In genomic region chr11:40227730-40228129, GRCh38 we compare ENCODE assay signal across 11 cellular contexts.
DNase-seq lines count a peak whose midpoint lies in the region; ATAC-seq and TF ChIP-seq lines count a peak whose summit lies in the region.
"Had no signal": no experiment of that assay in that cellular context is flagged by ENCODE, and none has a peak within 500 bp of the region (broad histone marks: within the 10 kb centered on the region; RNA-seq: fewer than 3 reads in every experiment).

No MANE protein-coding gene starts in this region.

- H3K4me1 Mint-ChIP-seq in stimulated activated memory B cell treated with anti-CD40 and anti-IgM and Interleukin-4, amounts not matched to agents 10 μg/mL and 1 μg/mL and 100 μg/mL, for 72 hours = no peaks in the 10 kb centered on the region
- H3K4me1 Mint-ChIP-seq: activated CD4-positive, alpha-beta memory T cell treated with anti-CD3 and anti-CD28 coated beads, Interleukin-2, amount 10 ng/mL, durations not matched to agents 7 days and 5 days had no signal

- no peak overlapping the region for H3K27ac Mint-ChIP-seq in stimulated activated memory B cell treated with anti-CD40 and anti-IgM and Interleukin-4, amounts not matched to agents 10 μg/mL and 1 μg/mL and 100 μg/mL, for 72 hours
- H3K27ac Mint-ChIP-seq: activated CD4-positive, alpha-beta memory T cell treated with anti-CD3 and anti-CD28 coated beads, Interleukin-2, amount 10 ng/mL, durations not matched to agents 7 days and 5 days had no signal

- CTCF ChIA-PET in GM10248 (lab: Yijun Ruan, JAX) = interaction anchor here (1.0 kb wide), 1 partner anchor 16 kb away, joined by 3 read pairs; no protein-coding TSS in a partner anchor

- H3K27me3 Mint-ChIP-seq in stimulated activated memory B cell treated with anti-CD40 and anti-IgM and Interleukin-4, amounts not matched to agents 10 μg/mL and 1 μg/mL and 100 μg/mL, for 72 hours = no peaks in the 10 kb centered on the region
- H3K27me3 Mint-ChIP-seq: activated CD4-positive, alpha-beta memory T cell treated with anti-CD3 and anti-CD28 coated beads, Interleukin-2, amount 10 ng/mL, durations not matched to agents 7 days and 5 days had no signal

- no peaks in the 10 kb centered on the region for H3K36me3 Mint-ChIP-seq in stimulated activated memory B cell treated with anti-CD40 and anti-IgM and Interleukin-4, amounts not matched to agents 10 μg/mL and 1 μg/mL and 100 μg/mL, for 72 hours

- POLR2A ChIA-PET in GM10248 (lab: Yijun Ruan, JAX) = no interaction called here

- peak; percentile 98 for ATAC-seq in GM18498 (IDR thresholded peaks at IDR 0.05; ENCODE audit: unreplicated experiment)
- peak; percentile 95 for ATAC-seq in GM19372 (IDR thresholded peaks at IDR 0.05; ENCODE audit: low read depth, unreplicated experiment)
- peak; percentile 91 for ATAC-seq in HG02759 (IDR thresholded peaks at IDR 0.05; ENCODE audit: unreplicated experiment)
- peak; percentile 80 for ATAC-seq in HG03442 (IDR thresholded peaks at IDR 0.05; ENCODE audit: unreplicated experiment)
- no peak for ATAC-seq in omental fat pad (ENCODE audit: low FRiP score)
- ATAC-seq in stimulated activated memory B cell treated with anti-CD40 and anti-IgM and Interleukin-4, amounts not matched to agents 10 μg/mL and 1 μg/mL and 100 μg/mL, for 72 hours = no peak
- ATAC-seq: heart left ventricle had no signal

- DNase-seq in ureter (ENCODE audit: low spot score) (no peak), GM10248 (ENCODE audit: extremely low spot score) (no peak), omental fat pad (ENCODE audit: low spot score) (no peak)
- DNase-seq: activated CD4-positive, alpha-beta memory T cell treated with anti-CD3 and anti-CD28 coated beads, Interleukin-2, amount 10 ng/mL, durations not matched to agents 7 days and 5 days; heart left ventricle; KG1 had no signal

- H3K4me3 Mint-ChIP-seq in stimulated activated memory B cell treated with anti-CD40 and anti-IgM and Interleukin-4, amounts not matched to agents 10 μg/mL and 1 μg/mL and 100 μg/mL, for 72 hours = no peak overlapping the region
- H3K4me3 Mint-ChIP-seq: activated CD4-positive, alpha-beta memory T cell treated with anti-CD3 and anti-CD28 coated beads, Interleukin-2, amount 10 ng/mL, durations not matched to agents 7 days and 5 days had no signal

- TF ChIP-seq CTCF in GM10248 (IDR thresholded peaks at IDR 0.05; ENCODE audit: control extremely low read depth, extremely low read depth, low read depth, missing control alignments) (no peak), omental fat pad (IDR thresholded peaks at IDR 0.05) (no peak)

- no peaks in the 10 kb centered on the region for H3K9me3 Mint-ChIP-seq in stimulated activated memory B cell treated with anti-CD40 and anti-IgM and Interleukin-4, amounts not matched to agents 10 μg/mL and 1 μg/mL and 100 μg/mL, for 72 hours

Comparison
In these comparisons a context has a peak if more than half of its experiments do, and no peak if none do; other contexts are left out.
1. ATAC-seq: peak in GM18498 (single experiment), GM19372 (single experiment), HG02759 (single experiment) and HG03442 (single experiment); none in omental fat pad (single experiment) and stimulated activated memory B cell treated with anti-CD40 and anti-IgM and Interleukin-4, amounts not matched to agents 10 μg/mL and 1 μg/mL and 100 μg/mL, for 72 hours (single experiment).